In the genomic region with DNA sequence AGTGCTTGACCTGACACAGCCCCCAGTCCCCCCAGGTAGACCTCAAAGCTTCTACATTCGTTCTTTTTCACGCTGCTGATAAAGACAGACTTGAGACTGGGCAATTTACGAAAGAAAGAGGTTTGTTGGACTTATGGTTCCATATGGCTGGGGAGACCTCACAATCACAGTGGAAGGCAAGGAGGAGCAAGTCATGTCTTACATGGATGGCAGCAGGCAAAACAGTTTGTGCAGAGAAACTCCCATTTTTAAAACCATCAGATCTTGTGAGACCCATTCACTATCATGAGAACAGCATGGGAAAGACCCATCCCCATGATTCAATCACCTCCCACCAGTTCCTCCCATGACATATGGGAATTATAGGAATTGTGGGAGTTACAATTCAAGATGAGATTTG, we compare ENCODE assay signal across 8 cellular contexts. TPM values are rescaled to one million over a fixed set of nuclear protein-coding genes. Genes with fewer than 3 reads are reported as not detected.
"Had no signal": no experiment of that assay in that cellular context is flagged by ENCODE, and none has a peak within 500 bp of the region (broad histone marks: within the 10 kb centered on the region; RNA-seq: fewer than 3 reads in every experiment).

No MANE protein-coding gene starts in this region.

RNA-seq across cellular contexts. Expression of gene CSRP3, which starts 52.7 kb away (rescaled TPM):
- total RNA-seq: OCI-LY7, PC-3, PC-9, Peyer's patch, RPMI7951, SJSA1, SK-MEL-5 had no signal
- polyA plus RNA-seq: SK-N-SH had no signal
